Comparison of ENCODE assay signal across 18 cellular contexts in the genomic region with DNA sequence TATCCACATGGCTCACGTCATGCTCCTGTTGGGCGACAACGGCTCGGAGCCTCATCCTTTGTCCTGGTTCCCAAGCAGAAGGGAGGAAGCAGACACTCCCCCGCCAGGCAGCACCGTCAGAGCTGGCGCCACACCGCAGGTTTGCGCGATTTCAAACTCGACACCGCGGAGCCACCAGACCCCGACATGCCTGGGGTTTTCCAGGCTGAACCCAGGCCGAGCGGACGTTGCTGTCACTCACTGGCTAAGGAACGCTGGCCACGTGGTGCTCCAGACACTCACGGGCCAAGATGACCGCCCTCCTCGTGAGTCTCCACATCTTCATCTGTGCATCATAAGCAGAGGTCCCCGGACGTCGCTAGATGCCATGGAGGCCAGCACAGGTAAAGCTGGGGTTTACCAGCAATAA. TPM values are rescaled to one million over a fixed set of nuclear protein-coding genes. Genes with fewer than 3 reads are reported as not detected.
DNase-seq lines count a peak whose midpoint lies in the region; ATAC-seq, FAIRE-seq and TF ChIP-seq lines count a peak whose summit lies in the region.
"Had no signal": no experiment of that assay in that cellular context is flagged by ENCODE, and none has a peak within 500 bp of the region (broad histone marks: within the 10 kb centered on the region; RNA-seq: fewer than 3 reads in every experiment).

No MANE protein-coding gene starts in this region.

- no peaks in the 10 kb centered on the region for H3K9me3 ChIP-seq in K562 (replicated peaks; ENCODE audit: control insufficient read depth, insufficient read depth, low read depth, low read length)
- no peaks in the 10 kb centered on the region for H3K9me3 ChIP-seq in kidney (ENCODE audit: control insufficient read depth in 1 of 2, low read length in 2 of 2)
- H3K9me3 ChIP-seq in spleen: peaks cover 0 to 13% (median 6%) of the 10 kb centered on the region in 8 donors

- TF ChIP-seq EP300 in K562 (IDR thresholded peaks at IDR 0.05; ENCODE audit: low read length): no peak

- H4K20me1 ChIP-seq in K562 (replicated peaks; ENCODE audit: control insufficient read depth, insufficient read depth, low read length): peaks cover 9% of the 10 kb centered on the region; the same call in 1 of the 2 replicates

- intact Hi-C loops in K562 (cut with micrococcal nuclease): no loop called here
- intact Hi-C loops in kidney (cut with DNase I): no loop called here
- intact Hi-C loops in spleen (cut with DNase I; ENCODE audit: low total_unique reads): no loop called here

- H3K9ac ChIP-seq in K562 (ENCODE audit: insufficient read depth in 1 of 2, low read depth in 2 of 2, low read length in 2 of 2) (no peak overlapping the region), kidney (ENCODE audit: low read length in 2 of 2) (no peak overlapping the region)

- no peak for ATAC-seq in K562

- H3K27me3 ChIP-seq in K562 (ENCODE audit: control insufficient read depth in 2 of 2, insufficient read depth in 2 of 2, low read length in 2 of 2): peaks cover 15 to 69% of the 10 kb centered on the region in 2 experiments
- peaks cover 0 to 9% (median 0%) of the 10 kb centered on the region in 7 donors for H3K27me3 ChIP-seq in spleen (replicated peaks in 1 of 7)

- peaks cover 0 to 24% of the 10 kb centered on the region in 2 experiments; a peak in 1 of 5 replicates for H3K4me1 ChIP-seq in K562 (replicated peaks in 1 of 2; ENCODE audit: control insufficient read depth in 2 of 2, insufficient read depth in 2 of 2, low read length in 2 of 2)
- H3K4me1 ChIP-seq in kidney (ENCODE audit: control insufficient read depth in 1 of 2, insufficient read depth in 1 of 2, low read depth in 1 of 2, low read length in 2 of 2): no peaks in the 10 kb centered on the region
- no peaks in the 10 kb centered on the region for H3K4me1 ChIP-seq in spleen

- no peak for TF ChIP-seq RAD21 in K562 (CRISPR knock-in tag; conservative IDR thresholded peaks at IDR 0.05 in 1 of 2, IDR thresholded peaks at IDR 0.05 in 1 of 2)

- no peak overlapping the region for H3K4me2 ChIP-seq in K562 (ENCODE audit: insufficient read depth, low read length)

- TF ChIP-seq CTCF in K562 (IDR thresholded peaks at IDR 0.05 in 2 of 3, conservative IDR thresholded peaks at IDR 0.05 in 1 of 3; ENCODE audit: insufficient read depth in 2 of 3, low read depth in 1 of 3, low read length in 3 of 3) (no peak), kidney (IDR thresholded peaks at IDR 0.05; ENCODE audit: borderline replicate concordance, extremely low read depth, insufficient read depth) (no peak), spleen (IDR thresholded peaks at IDR 0.05 in 8 of 11, conservative IDR thresholded peaks at IDR 0.05 in 3 of 11) (no peak)

- in situ Hi-C loops in K562 (cut with MboI): no loop called here

- H3K79me2 ChIP-seq in K562 (ENCODE audit: control insufficient read depth, insufficient read depth, low read length): no peaks in the 10 kb centered on the region

- CTCF ChIA-PET in K562 (lab: Yijun Ruan, JAX; ENCODE audit: low intra/inter-chr PET ratio): no interaction called here

- H3K36me3 ChIP-seq in K562 (ENCODE audit: control insufficient read depth, insufficient read depth, low read length) (no peaks in the 10 kb centered on the region), kidney (ENCODE audit: control insufficient read depth in 1 of 2, insufficient read depth in 2 of 2, low read length in 2 of 2) (no peaks in the 10 kb centered on the region), spleen (no peaks in the 10 kb centered on the region)

- WGBS in K562 (ENCODE audit: insufficient coverage, low coverage, missing lambda C conversion rate): 24% methylated on average over 21 of the region's 25 CpGs
- 90 to 97% (median 94%) methylated on average over 24 to 25 of the region's 25 CpGs for WGBS in spleen, 5 donors

- no TSS peak for BruUV-seq in K562 (replicated peaks; lab: Mats Ljungman, UMichigan)

- H2AFZ ChIP-seq in K562 (ENCODE audit: low read depth, low read length): no peak overlapping the region

- H3K27ac ChIP-seq in K562 (ENCODE audit: extremely low read depth, low read depth, low read length): no peak overlapping the region
- no peak overlapping the region for H3K27ac ChIP-seq in kidney (ENCODE audit: low read depth in 2 of 2, low read length in 2 of 2)
- no peak overlapping the region for H3K27ac ChIP-seq in spleen

- TF ChIP-seq POLR2A in K562 (conservative IDR thresholded peaks at IDR 0.05): no peak
- TF ChIP-seq POLR2A in spleen (IDR thresholded peaks at IDR 0.05): no peak
- no peak for TF ChIP-seq POLR2A in GM12891 (IDR thresholded peaks at IDR 0.05; ENCODE audit: low read depth, low read length)

- H3K9me1 ChIP-seq in K562 (ENCODE audit: control insufficient read depth, insufficient read depth, low read length): no peaks in the 10 kb centered on the region

- POLR2A ChIA-PET in K562 (lab: Yijun Ruan, JAX): interaction anchor here (0.6 to 0.7 kb wide), 2 partner anchors 29 to 1081 kb away, joined by 3 to 4 read pairs; no protein-coding TSS in a partner anchor

- DNase-seq in activated effector memory CD4-positive, alpha-beta T cell treated with anti-CD3 and anti-CD28 coated beads, Interleukin-2, amount 50 U/mL, for 16 hours: peak; percentile 48
- DNase-seq in activated effector memory CD4-positive, alpha-beta T cell treated with Interleukin-2 at 50 U/mL for 16 hours: no peak
- DNase-seq in K562 (ENCODE audit: extremely low read depth in 1 of 4, low spot score in 3 of 4) (no peak), kidney (peak; percentile 55), spleen (peak; percentile 56), NCI-H2029 (lab: John Stamatoyannopoulos, UW) (no peak), GM12891 (ENCODE audit: insufficient read length, low spot score) (no peak)
- DNase-seq: DMS79, KBM-7, MV-4-11, NCI-H1694 treated with DMSO at 0.1 percent for 48 hours, NCI-H226, NCI-H524 treated with DMSO at 0.1 percent for 48 hours, SHP77 treated with DMSO at 0.1 percent for 48 hours had no signal

- FAIRE-seq in K562 (lab: Jason Lieb, UNC): no peak
- FAIRE-seq in kidney (lab: Jason Lieb, UNC): no peak
- FAIRE-seq in GM12891 (lab: Jason Lieb, UNC): no peak
- FAIRE-seq: H54 had no signal

- no peak overlapping the region for H3K4me3 ChIP-seq in K562
- no peak overlapping the region for H3K4me3 ChIP-seq in kidney (ENCODE audit: low read length in 2 of 2)
- no peak overlapping the region for H3K4me3 ChIP-seq in spleen

TF ChIP-seq in K562, 482 proteins besides CTCF, POLR2A, EP300 and RAD21 (continues in another document):
- TF ChIP-seq RCOR1 (IDR thresholded peaks at IDR 0.05; ENCODE audit: borderline replicate concordance in 1 of 2, low read depth in 2 of 2, low read length in 2 of 2): no peak

TF ChIP-seq in GM12891, 5 proteins besides CTCF, POLR2A, EP300 and RAD21 (continues in another document):
- TF ChIP-seq TAF1 (IDR thresholded peaks at IDR 0.05; ENCODE audit: low read depth, low read length) (no peak), POU2F2 (IDR thresholded peaks at IDR 0.05; ENCODE audit: low read depth, low read length) (no peak), PAX5 (IDR thresholded peaks at IDR 0.05; ENCODE audit: insufficient read depth, low read length, severe bottlenecking) (no peak)

RNA-seq across cellular contexts. Expression of a gene that starts 9.0 kb away (rescaled TPM):
- 14.2 and 54.7 TPM in 2 replicates for total RNA-seq in K562 (2011; cell fraction: chromatin; rRNA removed; ENCODE audit: low replicate concordance)
- 26.1 and 26.7 TPM in 2 replicates for total RNA-seq in K562 (2011; cell fraction: nucleolus; rRNA removed)
- total RNA-seq in K562 (2011; cell fraction: nucleoplasm; rRNA removed): 10.8 and 13.8 TPM in 2 replicates
- total RNA-seq in K562 (2014; rRNA removed) (1.7 and 2.5 TPM in 2 replicates), K562 (2014; rRNA removed; fragmentation: Illumina TruSeq; extraction: Trizol) (0.41 and 0.44 TPM in 2 replicates), K562 (2015; rRNA removed; fragmentation: Illumina TruSeq; extraction: Trizol) (0.54 and 0.83 TPM in 2 replicates), K562 (2021) (3.3 and 3.4 TPM in 2 replicates), kidney (0.91 TPM), spleen (1 to 10 TPM in 2 of 7 donors, under 1 TPM in 3, not detected in 2; 0.16 to 5.3 (median 0.43) TPM)
- polyA plus RNA-seq in K562 (2011; rRNA removed) (1.4 and 2.7 TPM in 2 replicates), K562 (2014; fragmentation: Illumina TruSeq; extraction: Trizol) (0.48 and 1.00 TPM in 2 replicates), K562 (2014; fragmentation: Nextera tagmentation; extraction: Ambion mirVana) (under 1 TPM in 1 of 2 experiments, not detected in 1; 0.08 TPM), K562 (2014; rRNA removed) (2.2 and 4.5 TPM in 2 replicates), kidney (ENCODE audit: insufficient read depth, low read depth, low replicate concordance) (not detected), spleen (under 1 TPM; 0.09 to 0.53 (median 0.19) TPM)
- 1.3 and 3.8 TPM in 2 replicates for polyA plus RNA-seq in K562 (2011; cell fraction: cytosol; rRNA removed)
- polyA plus RNA-seq in K562 (2011; cell fraction: nucleus; rRNA removed): 15.4 and 32.7 TPM in 2 replicates
- polyA plus RNA-seq in K562 (2012): 1.0 and 1.5 TPM in 2 replicates
- 0.69 and 1.6 TPM in 2 replicates for polyA minus RNA-seq in K562 (2011; rRNA and poly(A)+ RNA removed)
- polyA minus RNA-seq in K562 (2011; cell fraction: cytosol; rRNA and poly(A)+ RNA removed): 1.7 and 5.3 TPM in 2 replicates
- 8.1 and 11.4 TPM in 2 replicates for polyA minus RNA-seq in K562 (2011; cell fraction: nucleus; rRNA and poly(A)+ RNA removed)
- 0.22 TPM for polyA plus RNA-seq in GM12891 (2012; ENCODE audit: low read depth, missing spikeins)
- total RNA-seq: RPMI7951 had no signal
- polyA plus RNA-seq: AG04450, CD14-positive monocyte had no signal

RNA-seq across cellular contexts. Expression of a gene that starts 59.0 kb away (rescaled TPM):
- total RNA-seq in K562 (2011; cell fraction: chromatin; rRNA removed; ENCODE audit: low replicate concordance): 215 and 519 TPM in 2 replicates
- 574 and 584 TPM in 2 replicates for total RNA-seq in K562 (2011; cell fraction: nucleolus; rRNA removed)
- total RNA-seq in K562 (2011; cell fraction: nucleoplasm; rRNA removed): 409 and 456 TPM in 2 replicates
- total RNA-seq in K562 (2014; rRNA removed): 217 and 249 TPM in 2 replicates
- 132 and 136 TPM in 2 replicates for total RNA-seq in K562 (2014; rRNA removed; fragmentation: Illumina TruSeq; extraction: Trizol)
- 177 and 179 TPM in 2 replicates for total RNA-seq in K562 (2015; rRNA removed; fragmentation: Illumina TruSeq; extraction: Trizol)
- 145 and 152 TPM in 2 replicates for total RNA-seq in K562 (2021)
- 130 and 184 TPM in 2 replicates for polyA plus RNA-seq in K562 (2011; rRNA removed)
- 150 and 221 TPM in 2 replicates for polyA plus RNA-seq in K562 (2011; cell fraction: cytosol; rRNA removed)
- 196 and 245 TPM in 2 replicates for polyA plus RNA-seq in K562 (2011; cell fraction: nucleus; rRNA removed)
- 110 and 155 TPM in 2 replicates for polyA plus RNA-seq in K562 (2012)
- polyA plus RNA-seq in K562 (2014; fragmentation: Illumina TruSeq; extraction: Trizol): 198 and 213 TPM in 2 replicates
- polyA plus RNA-seq in K562 (2014; fragmentation: Nextera tagmentation; extraction: Ambion mirVana): 10 to 100 TPM in 1 of 2 experiments, 1 to 10 TPM in 1; 3.5 to 14.1 TPM
- 180 and 181 TPM in 2 replicates for polyA plus RNA-seq in K562 (2014; rRNA removed)
- 112 and 228 TPM in 2 replicates for polyA minus RNA-seq in K562 (2011; rRNA and poly(A)+ RNA removed)
- 74.7 and 93.6 TPM in 2 replicates for polyA minus RNA-seq in K562 (2011; cell fraction: cytosol; rRNA and poly(A)+ RNA removed)
- 73.0 and 82.1 TPM in 2 replicates for polyA minus RNA-seq in K562 (2011; cell fraction: nucleus; rRNA and poly(A)+ RNA removed)
- 96.6 TPM for total RNA-seq in kidney
- polyA plus RNA-seq in kidney (ENCODE audit: insufficient read depth, low read depth, low replicate concordance): 135 TPM
- 100 to 1,000 TPM in 3 of 7 donors, 10 to 100 TPM in 4; 87.2 to 118 (median 99.9) TPM for total RNA-seq in spleen
- polyA plus RNA-seq in spleen: 10 to 100 TPM; 39.7 to 55.6 (median 45.1) TPM
- 51.8 TPM for polyA plus RNA-seq in GM12891 (2012; ENCODE audit: low read depth, missing spikeins)

Comparison
In these comparisons a context has a peak if more than half of its experiments do, and no peak if none do; other contexts are left out.
1. DNase-seq: peak in activated effector memory CD4-positive, alpha-beta T cell treated with anti-CD3 and anti-CD28 coated beads, Interleukin-2, amount 50 U/mL, for 16 hours (single experiment), kidney (single experiment) and spleen (single experiment); none in activated effector memory CD4-positive, alpha-beta T cell treated with Interleukin-2 at 50 U/mL for 16 hours (single experiment), K562 (0 of 4), NCI-H2029 (single experiment) and GM12891 (single experiment).